ENCODE assay signal across 8 cellular contexts in genomic region chr1:100538935-100539835, GRCh38. TPM values are rescaled to one million over a fixed set of nuclear protein-coding genes. Genes with fewer than 3 reads are reported as not detected.
A peak's percentile ranks its signal among the peaks of the same experiment; 100 is the strongest.
DNase-seq lines count a peak whose midpoint lies in the region; ATAC-seq, FAIRE-seq and TF ChIP-seq lines count a peak whose summit lies in the region.

No MANE protein-coding gene starts in this region.

- H3K4me1 Mint-ChIP-seq in CD4-positive, alpha-beta memory T cell: peaks cover 5 to 12% (median 5%) of the 10 kb centered on the region in 4 donors
- peaks cover 19% of the 10 kb centered on the region for H3K4me1 Mint-ChIP-seq in activated CD4-positive, alpha-beta memory T cell treated with anti-CD3 and anti-CD28 coated beads for 36 hours (ENCODE audit: low read depth)
- peaks cover 5 to 6% of the 10 kb centered on the region in 2 donors for H3K4me1 Mint-ChIP-seq in natural killer cell

- WGBS in esophagus muscularis mucosa: under 1% methylated on average over 16 of the region's 101 CpGs

- H3K9me3 Mint-ChIP-seq in CD4-positive, alpha-beta memory T cell: no peaks in the 10 kb centered on the region
- no peaks in the 10 kb centered on the region for H3K9me3 Mint-ChIP-seq in activated CD4-positive, alpha-beta memory T cell treated with anti-CD3 and anti-CD28 coated beads for 36 hours
- H3K9me3 Mint-ChIP-seq in natural killer cell: no peaks in the 10 kb centered on the region

- no peak for TF ChIP-seq POLR2A in esophagus muscularis mucosa (IDR thresholded peaks at IDR 0.05; ENCODE audit: low read depth)
- TF ChIP-seq POLR2A in vagina (IDR thresholded peaks at IDR 0.05): no peak

- no peak for TF ChIP-seq EP300 in esophagus muscularis mucosa (IDR thresholded peaks at IDR 0.05)

- CTCF ChIA-PET in CD4-positive, alpha-beta memory T cell (lab: Charles Lee; ENCODE audit: partially characterized antibody): interaction anchor here (1.2 kb wide), 1 partner anchor 455 kb away, joined by 3 read pairs; no protein-coding TSS in a partner anchor
- CTCF ChIA-PET in activated CD4-positive, alpha-beta memory T cell treated with anti-CD3 and anti-CD28 coated beads for 36 hours (lab: Charles Lee): interaction anchor here (1.0 kb wide), 1 partner anchor 80 kb away, joined by 3 read pairs; no protein-coding TSS in a partner anchor

- no peaks in the 10 kb centered on the region for H3K36me3 ChIP-seq in CD4-positive, alpha-beta memory T cell (ENCODE audit: insufficient read depth, low read length)
- H3K36me3 ChIP-seq in esophagus muscularis mucosa: no peaks in the 10 kb centered on the region
- no peaks in the 10 kb centered on the region for H3K36me3 ChIP-seq in vagina

- POLR2A ChIA-PET in CD4-positive, alpha-beta memory T cell (lab: Charles Lee; ENCODE audit: partially characterized antibody): interaction anchor here (0.6 kb wide), 1 partner anchor 8 kb away, joined by 3 read pairs; no protein-coding TSS in a partner anchor
- POLR2A ChIA-PET in activated CD4-positive, alpha-beta memory T cell treated with anti-CD3 and anti-CD28 coated beads for 36 hours (lab: Charles Lee): no interaction called here

- TF ChIP-seq CTCF in esophagus muscularis mucosa (IDR thresholded peaks at IDR 0.05) (peak in 1 of 3 experiments; percentile 2), natural killer cell (IDR thresholded peaks at IDR 0.05) (peak; percentile 9), vagina (IDR thresholded peaks at IDR 0.05) (no peak)

- H3K36me3 Mint-ChIP-seq in CD4-positive, alpha-beta memory T cell: no peaks in the 10 kb centered on the region
- no peaks in the 10 kb centered on the region for H3K36me3 Mint-ChIP-seq in activated CD4-positive, alpha-beta memory T cell treated with anti-CD3 and anti-CD28 coated beads for 36 hours
- no peaks in the 10 kb centered on the region for H3K36me3 Mint-ChIP-seq in natural killer cell

- no peaks in the 10 kb centered on the region for H3K9me3 ChIP-seq in CD4-positive, alpha-beta memory T cell (ENCODE audit: control insufficient read depth in 1 of 2, low read length in 2 of 2)
- no peaks in the 10 kb centered on the region for H3K9me3 ChIP-seq in esophagus muscularis mucosa
- H3K9me3 ChIP-seq in vagina: no peaks in the 10 kb centered on the region

- ATAC-seq in natural killer cell (peak; percentile 47 to 63 (median 58)), HG03342 (IDR thresholded peaks at IDR 0.05; ENCODE audit: unreplicated experiment) (no peak), HG02884 (IDR thresholded peaks at IDR 0.05; ENCODE audit: unreplicated experiment) (no peak)

- H3K4me3 ChIP-seq in CD4-positive, alpha-beta memory T cell (ENCODE audit: low read length in 2 of 2): peak overlapping the region; percentile 12 to 61
- H3K4me3 ChIP-seq in esophagus muscularis mucosa (peak overlapping the region; percentile 53 to 59 (median 56)), vagina (peak overlapping the region; percentile 38 to 56)

- peak overlapping the region; percentile 73 to 84 (median 78) for H3K4me3 Mint-ChIP-seq in CD4-positive, alpha-beta memory T cell
- H3K4me3 Mint-ChIP-seq in activated CD4-positive, alpha-beta memory T cell treated with anti-CD3 and anti-CD28 coated beads for 36 hours: peak overlapping the region; percentile 54
- peak overlapping the region; percentile 55 for H3K4me3 Mint-ChIP-seq in natural killer cell

- peaks cover 17% of the 10 kb centered on the region for H3K27me3 ChIP-seq in CD4-positive, alpha-beta memory T cell (ENCODE audit: insufficient read depth, low read length)
- H3K27me3 ChIP-seq in esophagus muscularis mucosa (peaks cover 4 to 46% (median 14%) of the 10 kb centered on the region in 4 donors), vagina (peaks cover 4% of the 10 kb centered on the region)

- intact Hi-C loops in CD4-positive, alpha-beta memory T cell (cut with micrococcal nuclease): loop anchor here (10.0 kb wide), 1 partner anchor 326 kb away; no protein-coding TSS in a partner anchor
- intact Hi-C loops in activated CD4-positive, alpha-beta memory T cell treated with anti-CD3 and anti-CD28 coated beads for 36 hours (cut with micrococcal nuclease): loop anchor here (10.0 kb wide), 1 partner anchor 184 kb away; the partner anchor contains the start of gene CDC14A
- intact Hi-C loops in esophagus muscularis mucosa (cut with DNase I): no loop called here
- intact Hi-C loops in natural killer cell (cut with micrococcal nuclease): no loop called here
- intact Hi-C loops in vagina (cut with DNase I): no loop called here

- H3K27ac ChIP-seq in CD4-positive, alpha-beta memory T cell (ENCODE audit: low read depth, low read length): no peak overlapping the region
- H3K27ac ChIP-seq in esophagus muscularis mucosa (replicated peaks in 1 of 4) (no peak overlapping the region), vagina (no peak overlapping the region)

- peaks cover 10% of the 10 kb centered on the region for H3K4me1 ChIP-seq in CD4-positive, alpha-beta memory T cell (ENCODE audit: insufficient read depth, low read length)
- H3K4me1 ChIP-seq in esophagus muscularis mucosa: peaks cover 11 to 25% (median 23%) of the 10 kb centered on the region in 4 donors
- H3K4me1 ChIP-seq in vagina: peaks cover 19% of the 10 kb centered on the region

- H3K27ac Mint-ChIP-seq in CD4-positive, alpha-beta memory T cell: no peak overlapping the region
- no peak overlapping the region for H3K27ac Mint-ChIP-seq in activated CD4-positive, alpha-beta memory T cell treated with anti-CD3 and anti-CD28 coated beads for 36 hours
- no peak overlapping the region for H3K27ac Mint-ChIP-seq in natural killer cell

- FAIRE-seq in HTR-8/SVneo (lab: Jason Lieb, UNC): no peak

- peak in 4 of 5 donors; percentile 22 to 40 (median 34) for DNase-seq in CD4-positive, alpha-beta memory T cell
- peak; percentile 9 for DNase-seq in HTR-8/SVneo (ENCODE audit: insufficient read length, low spot score)
- DNase-seq in activated CD4-positive, alpha-beta memory T cell treated with anti-CD3 and anti-CD28 coated beads for 36 hours: peak; percentile 50
- no peak for DNase-seq in esophagus muscularis mucosa (ENCODE audit: extremely low spot score)
- peak; percentile 19 for DNase-seq in natural killer cell
- no peak for DNase-seq in vagina (ENCODE audit: extremely low spot score in 2 of 2)

- peaks cover 27 to 34% of the 10 kb centered on the region in 2 donors for H3K27me3 Mint-ChIP-seq in CD4-positive, alpha-beta memory T cell
- H3K27me3 Mint-ChIP-seq in activated CD4-positive, alpha-beta memory T cell treated with anti-CD3 and anti-CD28 coated beads for 36 hours: peaks cover 52% of the 10 kb centered on the region
- H3K27me3 Mint-ChIP-seq in natural killer cell (ENCODE audit: low read depth in 2 of 2): peaks cover 48 to 74% of the 10 kb centered on the region in 2 donors

RNA-seq across cellular contexts. Expression of gene GPR88, which starts 1.2 kb away (rescaled TPM):
- total RNA-seq in CD4-positive, alpha-beta memory T cell: under 1 TPM in 1 of 2 experiments, not detected in 1; 0.12 TPM
- not detected for polyA plus RNA-seq in CD4-positive, alpha-beta memory T cell
- not detected for total RNA-seq in activated CD4-positive, alpha-beta memory T cell treated with anti-CD3 and anti-CD28 coated beads for 36 hours
- total RNA-seq in esophagus muscularis mucosa: 1 to 10 TPM; 1.2 to 7.6 (median 2.3) TPM
- under 1 TPM in 1 of 3 donors, not detected in 2; 0.16 TPM for total RNA-seq in natural killer cell
- total RNA-seq in vagina: 0.25 TPM

Comparison
In these comparisons a context has a peak if more than half of its experiments do, and no peak if none do; other contexts are left out.
1. DNase-seq: peak in CD4-positive, alpha-beta memory T cell (4 of 5), HTR-8/SVneo (single experiment), activated CD4-positive, alpha-beta memory T cell treated with anti-CD3 and anti-CD28 coated beads for 36 hours (single experiment) and natural killer cell (single experiment); none in esophagus muscularis mucosa (single experiment) and vagina (0 of 2).
2. ATAC-seq: peak in natural killer cell (3 of 3); none in HG03342 (single experiment) and HG02884 (single experiment).
3. intact Hi-C loops: an anchor here in CD4-positive, alpha-beta memory T cell (10.0 kb wide) and activated CD4-positive, alpha-beta memory T cell treated with anti-CD3 and anti-CD28 coated beads for 36 hours (10.0 kb wide); none called in esophagus muscularis mucosa, natural killer cell and vagina.
4. Peak in every context shown above with its lines, with median percentiles within 50 percentile points of each other: H3K4me3 ChIP-seq and H3K4me3 Mint-ChIP-seq.